12 cellular contexts compared by ENCODE assay signal in the genomic region with DNA sequence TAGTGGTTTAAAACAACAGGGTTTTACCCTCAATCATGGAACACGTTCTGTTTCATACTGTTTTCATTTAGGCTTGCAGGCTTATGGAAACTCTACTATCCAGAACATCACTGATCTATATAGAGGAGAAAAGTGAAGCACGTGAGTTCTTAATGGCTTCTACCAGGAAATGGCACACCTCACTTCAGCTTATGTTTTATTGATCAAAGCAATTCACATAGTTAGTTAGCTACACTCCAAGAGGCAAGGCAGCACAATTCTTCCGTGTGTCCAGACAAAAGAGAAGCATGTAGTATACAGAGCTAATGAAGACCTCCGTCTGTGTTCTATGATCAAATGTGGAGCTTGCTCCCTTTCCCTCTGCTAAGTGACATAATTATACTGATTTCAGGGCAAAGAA.
"Had no signal": no experiment of that assay in that cellular context is flagged by ENCODE, and none has a peak within 500 bp of the region (broad histone marks: within the 10 kb centered on the region; RNA-seq: fewer than 3 reads in every experiment).

No MANE protein-coding gene starts in this region.

- DNase-seq: cortex of kidney; hypothalamus; naive thymus-derived CD4-positive, alpha-beta T cell; stimulated activated CD4-positive, alpha-beta T cell treated with anti-CD3 and anti-CD28 coated beads, Interleukin-2, amount 100 ng/mL, for 24 hours; stimulated activated CD4-positive, alpha-beta T cell treated with anti-CD3 and anti-CD28 coated beads, Interleukin-4, amount 100 ng/mL, for 4 hours; stimulated activated naive B cell treated with anti-CD40 and anti-IgM and Interleukin-4, amounts not matched to agents 10 μg/mL and 1 μg/mL and 100 μg/mL, for 72 hours; thyroid gland had no signal

- H3K4me1 ChIP-seq: prostate gland, right atrium auricular region, thyroid gland had no signal

- H3K27ac ChIP-seq: neural progenitor cell, prostate gland, right atrium auricular region, suprapubic skin, thyroid gland had no signal

- H3K9me3 ChIP-seq: prostate gland, right atrium auricular region, suprapubic skin, thyroid gland had no signal

- H3K4me3 ChIP-seq: lung, neural progenitor cell, prostate gland, right atrium auricular region, suprapubic skin, thyroid gland had no signal

- ATAC-seq: naive thymus-derived CD4-positive, alpha-beta T cell; stimulated activated naive B cell treated with anti-CD40 and anti-IgM and Interleukin-4, amounts not matched to agents 10 μg/mL and 1 μg/mL and 100 μg/mL, for 72 hours had no signal

- H3K36me3 ChIP-seq: neural progenitor cell, prostate gland, right atrium auricular region, suprapubic skin, thyroid gland had no signal

- H3K27me3 ChIP-seq: neural progenitor cell, right atrium auricular region, suprapubic skin, thyroid gland had no signal

- H3K9ac ChIP-seq: neural progenitor cell had no signal
